In the genomic region with DNA sequence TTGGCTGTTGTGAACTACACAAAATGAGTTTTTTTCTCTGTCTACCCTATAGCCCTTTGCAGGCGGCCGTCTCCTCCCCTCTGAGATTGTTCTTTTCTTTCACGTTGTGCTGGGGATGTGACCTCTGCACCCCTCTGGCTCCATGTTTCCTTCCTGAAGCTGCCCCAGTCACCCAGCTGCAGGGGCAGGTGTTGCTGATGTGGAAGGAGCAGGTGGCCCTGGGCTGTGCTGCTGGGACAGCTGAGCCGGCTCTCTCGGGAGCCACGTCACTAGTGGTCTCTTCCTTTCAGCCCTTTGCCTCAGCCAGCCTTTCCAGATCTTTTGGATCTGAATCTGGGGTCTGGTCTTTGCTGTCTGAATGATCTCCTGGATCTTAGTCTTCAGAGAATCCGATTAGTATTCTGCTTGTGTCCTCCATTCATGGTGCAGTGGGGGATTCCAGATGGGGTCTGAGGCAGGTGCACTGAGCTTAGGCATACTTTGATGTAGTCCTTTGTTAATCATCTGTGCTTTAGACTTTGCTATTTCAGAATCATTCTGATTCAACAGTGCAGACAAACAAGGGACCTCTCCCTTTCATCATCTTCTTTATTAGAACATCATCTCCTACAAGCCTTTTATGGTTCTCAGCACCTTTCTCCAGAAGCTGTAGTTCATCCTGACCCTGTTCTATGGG, we compare ENCODE assay signal across 18 cellular contexts. TPM values are rescaled to one million over a fixed set of nuclear protein-coding genes. Genes with fewer than 3 reads are reported as not detected.
DNase-seq lines count a peak whose midpoint lies in the region; ATAC-seq, FAIRE-seq and TF ChIP-seq lines count a peak whose summit lies in the region.
"Had no signal": no experiment of that assay in that cellular context is flagged by ENCODE, and none has a peak within 500 bp of the region (broad histone marks: within the 10 kb centered on the region; RNA-seq: fewer than 3 reads in every experiment).

No MANE protein-coding gene starts in this region.

- H3K27me3 Mint-ChIP-seq in activated CD8-positive, alpha-beta memory T cell treated with anti-CD3 and anti-CD28 coated beads, Interleukin-2, amount 10 ng/mL, durations not matched to agents 7 days and 5 days = no peaks in the 10 kb centered on the region
- no peaks in the 10 kb centered on the region for H3K27me3 Mint-ChIP-seq in CD4-positive, alpha-beta memory T cell
- no peaks in the 10 kb centered on the region for H3K27me3 Mint-ChIP-seq in endodermal cell (ENCODE audit: insufficient read depth)
- no peaks in the 10 kb centered on the region for H3K27me3 Mint-ChIP-seq in stimulated activated naive B cell treated with anti-CD40 and anti-IgM and Interleukin-4, amounts not matched to agents 10 μg/mL and 1 μg/mL and 100 μg/mL, for 72 hours
- H3K27me3 Mint-ChIP-seq: CD4-positive, alpha-beta T cell had no signal

- no peaks in the 10 kb centered on the region for H3K4me1 Mint-ChIP-seq in activated CD8-positive, alpha-beta memory T cell treated with anti-CD3 and anti-CD28 coated beads, Interleukin-2, amount 10 ng/mL, durations not matched to agents 7 days and 5 days
- H3K4me1 Mint-ChIP-seq in CD4-positive, alpha-beta memory T cell = peaks cover 0 to 4% (median 0%) of the 10 kb centered on the region in 4 donors
- H3K4me1 Mint-ChIP-seq in endodermal cell = no peaks in the 10 kb centered on the region
- H3K4me1 Mint-ChIP-seq in stimulated activated naive B cell treated with anti-CD40 and anti-IgM and Interleukin-4, amounts not matched to agents 10 μg/mL and 1 μg/mL and 100 μg/mL, for 72 hours = peaks cover under 1 to 7% of the 10 kb centered on the region in 2 donors
- H3K4me1 Mint-ChIP-seq: GM23338 had no signal

- H3K27me3 ChIP-seq in BLaER1 = no peaks in the 10 kb centered on the region
- H3K27me3 ChIP-seq in CD4-positive, alpha-beta memory T cell (ENCODE audit: insufficient read depth, low read length) = no peaks in the 10 kb centered on the region
- H3K27me3 ChIP-seq in endodermal cell (ENCODE audit: control insufficient read depth, insufficient read depth, low read length, poor library complexity, severe bottlenecking) = no peaks in the 10 kb centered on the region

- POLR2A ChIA-PET in CD4-positive, alpha-beta memory T cell (lab: Charles Lee; ENCODE audit: partially characterized antibody) = no interaction called here

- H3K9me3 ChIP-seq in BLaER1 = no peaks in the 10 kb centered on the region
- no peaks in the 10 kb centered on the region for H3K9me3 ChIP-seq in CD4-positive, alpha-beta memory T cell (ENCODE audit: control insufficient read depth in 1 of 2, low read length in 2 of 2)
- H3K9me3 ChIP-seq in endodermal cell (ENCODE audit: control insufficient read depth, low read length) = peaks cover 3% of the 10 kb centered on the region

- H3K4me3 Mint-ChIP-seq in activated CD8-positive, alpha-beta memory T cell treated with anti-CD3 and anti-CD28 coated beads, Interleukin-2, amount 10 ng/mL, durations not matched to agents 7 days and 5 days = no peak overlapping the region
- H3K4me3 Mint-ChIP-seq in CD4-positive, alpha-beta memory T cell = no peak overlapping the region
- H3K4me3 Mint-ChIP-seq in endodermal cell = no peak overlapping the region
- H3K4me3 Mint-ChIP-seq in stimulated activated naive B cell treated with anti-CD40 and anti-IgM and Interleukin-4, amounts not matched to agents 10 μg/mL and 1 μg/mL and 100 μg/mL, for 72 hours = no peak overlapping the region
- H3K4me3 Mint-ChIP-seq: CD4-positive, alpha-beta T cell; GM23338 had no signal

- peak overlapping the region; percentile 75 for H3K4me2 ChIP-seq in BLaER1
- H3K4me2 ChIP-seq: GM23338 had no signal

- intact Hi-C loops in CD4-positive, alpha-beta memory T cell (cut with micrococcal nuclease) = no loop called here

- H3K4me3 ChIP-seq in BLaER1 (no peak overlapping the region), endodermal cell (ENCODE audit: low read length) (no peak overlapping the region)
- H3K4me3 ChIP-seq in CD4-positive, alpha-beta memory T cell (ENCODE audit: low read length in 2 of 2) = no peak overlapping the region
- H3K4me3 ChIP-seq: GM23338, K562 had no signal

- H3K27ac Mint-ChIP-seq in activated CD8-positive, alpha-beta memory T cell treated with anti-CD3 and anti-CD28 coated beads, Interleukin-2, amount 10 ng/mL, durations not matched to agents 7 days and 5 days = peak overlapping the region; percentile 4
- H3K27ac Mint-ChIP-seq in CD4-positive, alpha-beta memory T cell = peak overlapping the region in 5 of 7 donors; percentile 35 to 86 (median 36)
- no peak overlapping the region for H3K27ac Mint-ChIP-seq in endodermal cell
- H3K27ac Mint-ChIP-seq in stimulated activated naive B cell treated with anti-CD40 and anti-IgM and Interleukin-4, amounts not matched to agents 10 μg/mL and 1 μg/mL and 100 μg/mL, for 72 hours = no peak overlapping the region
- H3K27ac Mint-ChIP-seq: CD4-positive, alpha-beta T cell; GM23338 had no signal

- no peak overlapping the region for H3K9ac ChIP-seq in BLaER1
- no peak overlapping the region for H3K9ac ChIP-seq in endodermal cell (ENCODE audit: extremely low read depth, low read length, poor library complexity, severe bottlenecking)

- H3K4me1 ChIP-seq in BLaER1 (peaks cover 53% of the 10 kb centered on the region), endodermal cell (ENCODE audit: control insufficient read depth, insufficient read depth, low read length) (no peaks in the 10 kb centered on the region)
- H3K4me1 ChIP-seq in CD4-positive, alpha-beta memory T cell (ENCODE audit: insufficient read depth, low read length) = no peaks in the 10 kb centered on the region

- no peak for ATAC-seq in activated CD8-positive, alpha-beta memory T cell treated with anti-CD3 and anti-CD28 coated beads, Interleukin-2, amount 10 ng/mL, durations not matched to agents 7 days and 5 days
- no peak for ATAC-seq in stimulated activated naive B cell treated with anti-CD40 and anti-IgM and Interleukin-4, amounts not matched to agents 10 μg/mL and 1 μg/mL and 100 μg/mL, for 72 hours (replicated peaks)
- ATAC-seq: GM23338, HCT116, K562 had no signal

- TF ChIP-seq CTCF in endodermal cell (conservative IDR thresholded peaks at IDR 0.05) = no peak

- DNase-seq in activated CD8-positive, alpha-beta memory T cell treated with anti-CD3 and anti-CD28 coated beads, Interleukin-2, amount 10 ng/mL, durations not matched to agents 7 days and 5 days = no peak
- no peak for DNase-seq in activated CD8-positive, alpha-beta memory T cell treated with anti-CD3 and anti-CD28 coated beads, Interleukin-2, amount 50 U/mL, for 4 hours
- no peak for DNase-seq in CD4-positive, alpha-beta memory T cell
- no peak for DNase-seq in endodermal cell
- no peak for DNase-seq in HuH-7.5 (ENCODE audit: low spot score)
- DNase-seq in GM19239 (ENCODE audit: insufficient read length, low spot score) = no peak
- DNase-seq in stimulated activated naive B cell treated with anti-CD40 and anti-IgM and Interleukin-4, amounts not matched to agents 10 μg/mL and 1 μg/mL and 100 μg/mL, for 72 hours = no peak
- DNase-seq: CD4-positive, alpha-beta T cell; GDM1; MV-4-11; NCI-H1417; NCI-H2029; NCI-H748 treated with DMSO at 0.1 percent for 48 hours had no signal

- WGBS in endodermal cell (ENCODE audit: insufficient coverage in 1 of 2, insufficient read length in 1 of 2), 2 experiments = 92 to 95% methylated on average over 4 to 7 of the region's 7 CpGs

- no peak for FAIRE-seq in GM19239 (lab: Jason Lieb, UNC)
- FAIRE-seq: GM12891, K562 had no signal

- CTCF ChIA-PET in activated CD8-positive, alpha-beta memory T cell treated with anti-CD3 and anti-CD28 coated beads, Interleukin-2, amount 10 ng/mL, durations not matched to agents 7 days and 5 days (lab: Charles Lee) = no interaction called here
- CTCF ChIA-PET in CD4-positive, alpha-beta memory T cell (lab: Charles Lee; ENCODE audit: partially characterized antibody) = interaction anchor here (1.7 kb wide), 1 partner anchor 13 kb away, joined by 3 read pairs; no protein-coding TSS in a partner anchor

- H4K20me1 ChIP-seq in BLaER1 = peaks cover 40% of the 10 kb centered on the region

- H3K9me3 Mint-ChIP-seq in activated CD8-positive, alpha-beta memory T cell treated with anti-CD3 and anti-CD28 coated beads, Interleukin-2, amount 10 ng/mL, durations not matched to agents 7 days and 5 days (ENCODE audit: low read depth) = no peaks in the 10 kb centered on the region
- no peaks in the 10 kb centered on the region for H3K9me3 Mint-ChIP-seq in CD4-positive, alpha-beta memory T cell
- H3K9me3 Mint-ChIP-seq in endodermal cell = no peaks in the 10 kb centered on the region
- H3K9me3 Mint-ChIP-seq in stimulated activated naive B cell treated with anti-CD40 and anti-IgM and Interleukin-4, amounts not matched to agents 10 μg/mL and 1 μg/mL and 100 μg/mL, for 72 hours = no peaks in the 10 kb centered on the region
- H3K9me3 Mint-ChIP-seq: CD4-positive, alpha-beta T cell; GM23338 had no signal

- H3K27ac ChIP-seq in BLaER1 (peak overlapping the region; percentile 8; the same call in 1 of the 2 replicates), endodermal cell (ENCODE audit: low read depth, low read length) (peak overlapping the region; percentile 68)
- H3K27ac ChIP-seq in CD4-positive, alpha-beta memory T cell (ENCODE audit: low read depth, low read length) = no peak overlapping the region

- H3K36me3 Mint-ChIP-seq in activated CD8-positive, alpha-beta memory T cell treated with anti-CD3 and anti-CD28 coated beads, Interleukin-2, amount 10 ng/mL, durations not matched to agents 7 days and 5 days = peaks cover 49% of the 10 kb centered on the region
- peaks cover 70 to 87% of the 10 kb centered on the region in 2 donors for H3K36me3 Mint-ChIP-seq in CD4-positive, alpha-beta memory T cell
- H3K36me3 Mint-ChIP-seq in endodermal cell (ENCODE audit: low read depth) = peaks cover 81% of the 10 kb centered on the region
- H3K36me3 Mint-ChIP-seq in stimulated activated naive B cell treated with anti-CD40 and anti-IgM and Interleukin-4, amounts not matched to agents 10 μg/mL and 1 μg/mL and 100 μg/mL, for 72 hours = peaks cover 49 to 65% of the 10 kb centered on the region in 2 donors

- H3K36me3 ChIP-seq in BLaER1 = peaks cover 80% of the 10 kb centered on the region
- peaks cover 69% of the 10 kb centered on the region for H3K36me3 ChIP-seq in CD4-positive, alpha-beta memory T cell (ENCODE audit: insufficient read depth, low read length)
- peaks cover 86% of the 10 kb centered on the region for H3K36me3 ChIP-seq in endodermal cell (ENCODE audit: control insufficient read depth, insufficient read depth, low read length)

RNA-seq across cellular contexts. Expression of gene TMEM181, which starts 31.4 kb away (rescaled TPM):
- 10 to 100 TPM; 14.0 to 17.4 TPM for total RNA-seq in activated CD8-positive, alpha-beta memory T cell treated with anti-CD3 and anti-CD28 coated beads, Interleukin-2, amount 10 ng/mL, durations not matched to agents 7 days and 5 days
- 10 to 100 TPM; 26.1 to 28.0 TPM for total RNA-seq in CD4-positive, alpha-beta memory T cell
- polyA plus RNA-seq in CD4-positive, alpha-beta memory T cell = 1 to 10 TPM; 4.3 to 8.1 TPM
- total RNA-seq in endodermal cell = 10 to 100 TPM; 21.2 to 21.8 TPM
- polyA plus RNA-seq in endodermal cell (2013, experiment 1 of 2) = 20.7 TPM
- polyA plus RNA-seq in endodermal cell (2013, experiment 2 of 2) = 18.7 TPM

RNA-seq across cellular contexts. Expression of gene DYNLT1, which starts 53.3 kb away (rescaled TPM):
- 100 to 1,000 TPM; 109 to 120 TPM for total RNA-seq in activated CD8-positive, alpha-beta memory T cell treated with anti-CD3 and anti-CD28 coated beads, Interleukin-2, amount 10 ng/mL, durations not matched to agents 7 days and 5 days
- total RNA-seq in CD4-positive, alpha-beta memory T cell = 10 to 100 TPM; 78.8 to 90.4 TPM
- 100 to 1,000 TPM in 1 of 2 donors, 10 to 100 TPM in 1; 93.8 to 105 TPM for polyA plus RNA-seq in CD4-positive, alpha-beta memory T cell
- total RNA-seq in endodermal cell = 100 to 1,000 TPM; 112 to 148 TPM
- polyA plus RNA-seq in endodermal cell (2013, experiment 1 of 2) = 172 TPM
- polyA plus RNA-seq in endodermal cell (2013, experiment 2 of 2) = 168 TPM

RNA-seq across cellular contexts. Expression of gene SYTL3, which starts 58.6 kb away (rescaled TPM):
- 100 to 1,000 TPM; 106 to 112 TPM for total RNA-seq in activated CD8-positive, alpha-beta memory T cell treated with anti-CD3 and anti-CD28 coated beads, Interleukin-2, amount 10 ng/mL, durations not matched to agents 7 days and 5 days
- 10 to 100 TPM; 22.2 to 24.3 TPM for total RNA-seq in CD4-positive, alpha-beta memory T cell
- polyA plus RNA-seq in CD4-positive, alpha-beta memory T cell = 10 to 100 TPM; 11.9 to 13.3 TPM
- under 1 TPM; 0.58 to 0.79 TPM for total RNA-seq in endodermal cell
- 0.46 TPM for polyA plus RNA-seq in endodermal cell (2013, experiment 1 of 2)
- polyA plus RNA-seq in endodermal cell (2013, experiment 2 of 2) = 0.50 TPM
- polyA plus RNA-seq: GM23338 had no signal

Comparison
In these comparisons a context has a peak if more than half of its experiments do, and no peak if none do; other contexts are left out.
1. H3K27ac Mint-ChIP-seq: peak in activated CD8-positive, alpha-beta memory T cell treated with anti-CD3 and anti-CD28 coated beads, Interleukin-2, amount 10 ng/mL, durations not matched to agents 7 days and 5 days (single experiment) and CD4-positive, alpha-beta memory T cell (5 of 7); none in endodermal cell (single experiment) and stimulated activated naive B cell treated with anti-CD40 and anti-IgM and Interleukin-4, amounts not matched to agents 10 μg/mL and 1 μg/mL and 100 μg/mL, for 72 hours (single experiment).
2. RNA of gene SYTL3, which starts 58.6 kb away (total RNA-seq): 106 to 112 TPM in activated CD8-positive, alpha-beta memory T cell treated with anti-CD3 and anti-CD28 coated beads, Interleukin-2, amount 10 ng/mL, durations not matched to agents 7 days and 5 days and 22.2 to 24.3 TPM in CD4-positive, alpha-beta memory T cell; 0.58 to 0.79 TPM in endodermal cell; every median in the first group is over 10 times any median in the second.